In the genomic region with DNA sequence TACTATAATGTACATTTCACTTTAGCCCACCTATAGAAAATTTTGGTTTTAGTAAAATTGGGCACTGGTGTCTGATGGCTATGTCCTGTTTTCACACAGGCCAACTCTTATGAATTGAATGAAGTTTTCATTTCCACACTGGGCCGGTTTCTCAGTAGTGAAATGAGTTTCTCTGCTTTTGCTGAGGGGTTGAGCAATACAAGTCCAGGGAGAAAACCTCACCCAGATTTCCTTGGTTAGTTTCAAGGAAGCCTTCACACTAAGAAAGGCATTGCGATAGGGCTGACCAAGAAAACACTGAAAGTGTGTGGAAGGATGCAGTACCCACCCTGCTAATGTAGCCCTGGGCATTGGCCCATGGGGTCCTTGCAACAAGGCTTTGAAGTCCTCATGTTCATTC, we compare ENCODE assay signal across 14 cellular contexts.
DNase-seq lines count a peak whose midpoint lies in the region; ATAC-seq lines count a peak whose summit lies in the region.
"Had no signal": no experiment of that assay in that cellular context is flagged by ENCODE, and none has a peak within 500 bp of the region (broad histone marks: within the 10 kb centered on the region; RNA-seq: fewer than 3 reads in every experiment).

No MANE protein-coding gene starts in this region.

- H3K4me1 ChIP-seq in aorta (ENCODE audit: control insufficient read depth in 1 of 2, insufficient read depth in 2 of 2, low read length in 2 of 2): no peaks in the 10 kb centered on the region
- H3K4me1 ChIP-seq: left lung had no signal

- H3K27me3 ChIP-seq in aorta (ENCODE audit: control insufficient read depth in 1 of 2, insufficient read depth in 2 of 2, low read length in 1 of 2): no peaks in the 10 kb centered on the region
- H3K27me3 ChIP-seq: left lung, neutrophil had no signal

- no peaks in the 10 kb centered on the region for H3K36me3 ChIP-seq in aorta (ENCODE audit: control insufficient read depth in 1 of 2, insufficient read depth in 2 of 2, low read length in 1 of 2)
- H3K36me3 ChIP-seq: left lung, neutrophil had no signal

- no peak overlapping the region for H3K27ac ChIP-seq in aorta (ENCODE audit: low read depth in 1 of 2, low read length in 2 of 2)
- H3K27ac ChIP-seq: left lung, neutrophil had no signal

- no peak overlapping the region for H3K4me3 ChIP-seq in aorta (ENCODE audit: low read length in 2 of 2)
- H3K4me3 ChIP-seq: left lung had no signal

- peak; percentile 46 for ATAC-seq in GM18508 (IDR thresholded peaks at IDR 0.05; ENCODE audit: insufficient read depth, unreplicated experiment)
- ATAC-seq in GM19438 (IDR thresholded peaks at IDR 0.05; ENCODE audit: low read depth, unreplicated experiment): peak; percentile 75
- peak; percentile 58 for ATAC-seq in HG02840 (IDR thresholded peaks at IDR 0.05; ENCODE audit: low FRiP score, unreplicated experiment)
- peak; percentile 32 for ATAC-seq in HG03558 (IDR thresholded peaks at IDR 0.05; ENCODE audit: extremely low read depth, unreplicated experiment)
- ATAC-seq in aorta (ENCODE audit: low FRiP score): no peak
- no peak for ATAC-seq in HG03045 (IDR thresholded peaks at IDR 0.05; ENCODE audit: unreplicated experiment)
- ATAC-seq: left lung had no signal

- WGBS in aorta, 2 donors: 88 to 92% methylated on average over 2 of the region's 2 CpGs

- no peaks in the 10 kb centered on the region for H3K9me3 ChIP-seq in aorta (ENCODE audit: control insufficient read depth, low read length)
- H3K9me3 ChIP-seq: left lung, neutrophil had no signal

- intact Hi-C loops in aorta (cut with DNase I): no loop called here

- DNase-seq in amniotic stem cell (lab: John Stamatoyannopoulos, UW): no peak
- DNase-seq in aorta: no peak
- DNase-seq in NCI-H1417 (lab: John Stamatoyannopoulos, UW): no peak
- DNase-seq: glutamatergic neuron; Karpas-422; left lung; NCI-H2171 treated with DMSO at 0.1 percent for 48 hours; stimulated activated CD8-positive, alpha-beta memory T cell treated with anti-CD3 and anti-CD28 coated beads, Interleukin-4, amount 100 ng/mL, for 48 hours had no signal

Comparison
In these comparisons a context has a peak if more than half of its experiments do, and no peak if none do; other contexts are left out.
1. ATAC-seq: peak in GM18508 (single experiment), GM19438 (single experiment), HG02840 (single experiment) and HG03558 (single experiment); none in aorta (single experiment) and HG03045 (single experiment).